In the genomic region with DNA sequence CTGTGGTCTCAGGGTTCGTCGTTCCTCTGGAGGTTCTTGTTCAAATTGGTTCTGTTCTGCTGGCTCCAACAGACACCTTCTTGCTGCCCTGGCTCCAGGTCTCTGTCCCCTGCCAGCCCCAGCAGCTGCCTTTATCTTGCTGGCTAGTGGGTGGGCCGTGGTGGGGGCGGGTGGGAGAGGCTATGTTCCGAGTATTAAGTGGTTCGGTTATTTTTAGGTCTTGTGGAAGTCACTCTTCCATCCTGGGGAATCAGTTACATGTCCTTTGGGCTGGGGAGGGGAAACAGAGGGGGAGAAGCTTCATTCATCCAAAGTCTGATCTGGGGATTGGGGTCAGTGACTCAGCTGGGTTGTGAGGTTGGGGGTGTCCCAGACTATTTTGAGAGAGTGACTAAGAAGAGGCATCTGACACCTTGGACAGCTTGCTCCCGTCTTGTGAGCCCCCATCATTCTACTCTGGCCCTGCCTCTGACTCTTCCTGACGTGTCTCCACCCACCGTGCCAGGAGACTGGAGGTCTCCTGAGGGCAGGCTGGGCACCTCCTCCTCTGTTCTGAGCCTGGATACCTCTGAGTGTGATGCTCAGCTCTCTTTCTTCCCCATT, we compare ENCODE assay signal across 10 cellular contexts. TPM values are rescaled to one million over a fixed set of nuclear protein-coding genes. Genes with fewer than 3 reads are reported as not detected.
DNase-seq lines count a peak whose midpoint lies in the region; ATAC-seq and TF ChIP-seq lines count a peak whose summit lies in the region.
"Had no signal": no experiment of that assay in that cellular context is flagged by ENCODE, and none has a peak within 500 bp of the region (broad histone marks: within the 10 kb centered on the region; RNA-seq: fewer than 3 reads in every experiment).

A gene with protein sequence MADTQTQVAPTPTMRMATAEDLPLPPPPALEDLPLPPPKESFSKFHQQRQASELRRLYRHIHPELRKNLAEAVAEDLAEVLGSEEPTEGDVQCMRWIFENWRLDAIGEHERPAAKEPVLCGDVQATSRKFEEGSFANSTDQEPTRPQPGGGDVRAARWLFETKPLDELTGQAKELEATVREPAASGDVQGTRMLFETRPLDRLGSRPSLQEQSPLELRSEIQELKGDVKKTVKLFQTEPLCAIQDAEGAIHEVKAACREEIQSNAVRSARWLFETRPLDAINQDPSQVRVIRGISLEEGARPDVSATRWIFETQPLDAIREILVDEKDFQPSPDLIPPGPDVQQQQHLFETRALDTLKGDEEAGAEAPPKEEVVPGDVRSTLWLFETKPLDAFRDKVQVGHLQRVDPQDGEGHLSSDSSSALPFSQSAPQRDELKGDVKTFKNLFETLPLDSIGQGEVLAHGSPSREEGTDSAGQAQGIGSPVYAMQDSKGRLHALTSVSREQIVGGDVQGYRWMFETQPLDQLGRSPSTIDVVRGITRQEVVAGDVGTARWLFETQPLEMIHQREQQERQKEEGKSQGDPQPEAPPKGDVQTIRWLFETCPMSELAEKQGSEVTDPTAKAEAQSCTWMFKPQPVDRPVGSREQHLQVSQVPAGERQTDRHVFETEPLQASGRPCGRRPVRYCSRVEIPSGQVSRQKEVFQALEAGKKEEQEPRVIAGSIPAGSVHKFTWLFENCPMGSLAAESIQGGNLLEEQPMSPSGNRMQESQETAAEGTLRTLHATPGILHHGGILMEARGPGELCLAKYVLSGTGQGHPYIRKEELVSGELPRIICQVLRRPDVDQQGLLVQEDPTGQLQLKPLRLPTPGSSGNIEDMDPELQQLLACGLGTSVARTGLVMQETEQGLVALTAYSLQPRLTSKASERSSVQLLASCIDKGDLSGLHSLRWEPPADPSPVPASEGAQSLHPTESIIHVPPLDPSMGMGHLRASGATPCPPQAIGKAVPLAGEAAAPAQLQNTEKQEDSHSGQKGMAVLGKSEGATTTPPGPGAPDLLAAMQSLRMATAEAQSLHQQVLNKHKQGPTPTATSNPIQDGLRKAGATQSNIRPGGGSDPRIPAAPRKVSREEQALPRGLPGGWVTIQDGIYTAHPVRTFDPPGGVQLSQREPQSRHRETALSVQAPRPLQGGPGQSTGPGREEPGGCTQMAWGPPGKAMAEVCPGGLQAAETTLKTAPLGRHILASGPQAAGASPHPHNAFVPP (N-terminal part only) (minus strand): TSS at position 106 of the 603 bp plus-strand sequence. CDS start 3,150 bp downstream, outside the sequence.

- intact Hi-C loops in heart left ventricle (cut with DNase I) (loop anchor here in 5 of 10 donors (5.0 kb wide), 3 partner anchors 65 to 100 kb away; no protein-coding TSS in a partner anchor), ascending aorta (cut with DNase I) (no loop called here)

- H3K9me3 ChIP-seq in SJCRH30 (replicated peaks) (no peaks in the 10 kb centered on the region), heart left ventricle (no peaks in the 10 kb centered on the region), ascending aorta (no peaks in the 10 kb centered on the region)
- H3K9me3 ChIP-seq: Caco-2 had no signal

- TF ChIP-seq CTCF in heart left ventricle (IDR thresholded peaks at IDR 0.05) (no peak), ascending aorta (IDR thresholded peaks at IDR 0.05) (no peak)

- H3K27ac ChIP-seq in SJCRH30 (no peak within 1 kb of the TSS), heart left ventricle (peak within 1 kb of the TSS; percentile 74 to 99 (median 92)), ascending aorta (no peak within 1 kb of the TSS)

- ATAC-seq in GM21786 (IDR thresholded peaks at IDR 0.05; ENCODE audit: unreplicated experiment) (peak; percentile 52), heart left ventricle (peak; percentile 61 to 72 (median 67)), HG02623 (IDR thresholded peaks at IDR 0.05; ENCODE audit: unreplicated experiment) (no peak)

- WGBS in heart left ventricle, 4 donors = 35 to 43% (median 38%) methylated on average over 9 of the region's 9 CpGs

- H3K4me1 ChIP-seq in SJCRH30 = peaks cover 19% of the 10 kb centered on the region
- peaks cover 0 to 55% (median 10%) of the 10 kb centered on the region in 12 donors for H3K4me1 ChIP-seq in heart left ventricle
- no peaks in the 10 kb centered on the region for H3K4me1 ChIP-seq in ascending aorta

- H3K4me3 ChIP-seq in SJCRH30 (peak within 1 kb of the TSS; percentile 9; the same call in 1 of the 2 replicates), heart left ventricle (peak within 1 kb of the TSS; percentile 35 to 72 (median 61)), ascending aorta (no peak within 1 kb of the TSS)

- H3K27me3 ChIP-seq in SJCRH30 (no peaks in the 10 kb centered on the region), heart left ventricle (no peaks in the 10 kb centered on the region), ascending aorta (no peaks in the 10 kb centered on the region)

- no peaks in the 10 kb centered on the region for H3K36me3 ChIP-seq in SJCRH30
- H3K36me3 ChIP-seq in heart left ventricle = peaks cover 0 to 12% (median 0%) of the 10 kb centered on the region in 9 donors
- H3K36me3 ChIP-seq in ascending aorta = no peaks in the 10 kb centered on the region

- TF ChIP-seq POLR2A in heart left ventricle (IDR thresholded peaks at IDR 0.05) = peak; percentile 44 to 90

- DNase-seq in SJCRH30 = no peak
- peak in 4 of 5 donors; percentile 63 to 80 (median 68) for DNase-seq in heart left ventricle
- DNase-seq in stimulated activated CD4-positive, alpha-beta T cell treated with anti-CD3 and anti-CD28 coated beads, Interleukin-1b, Interleukin-23, amount 100 ng/mL, for 48 hours = peak; percentile 64
- no peak for DNase-seq in NCI-H748 (lab: John Stamatoyannopoulos, UW; ENCODE audit: unreplicated experiment)
- no peak for DNase-seq in ascending aorta (ENCODE audit: low spot score in 2 of 2)
- DNase-seq: Caco-2, kidney, NCI-H187 had no signal

RNA-seq across cellular contexts. Expression of the gene that starts here (rescaled TPM):
- total RNA-seq in SJCRH30 (2014; rRNA removed; shearing (Covaris generic)) = 0.61 and 0.91 TPM in 2 replicates
- 1,000 to 10,000 TPM in 1 of 9 donors, 100 to 1,000 TPM in 8; 293 to 1,122 (median 530) TPM for total RNA-seq in heart left ventricle
- polyA plus RNA-seq in heart left ventricle = 100 to 1,000 TPM; 496 to 675 TPM
- not detected for total RNA-seq in ascending aorta
- total RNA-seq: Caco-2 had no signal

Comparison
In these comparisons a context has a peak if more than half of its experiments do, and no peak if none do; other contexts are left out.
1. RNA of the gene that starts here (total RNA-seq): 293 to 1,122 TPM in heart left ventricle; 0.61 to 0.91 TPM in SJCRH30 and not detected in ascending aorta (single experiment); every median in the first group is over 100 times any median in the second.
2. DNase-seq: peak in heart left ventricle (4 of 5) and stimulated activated CD4-positive, alpha-beta T cell treated with anti-CD3 and anti-CD28 coated beads, Interleukin-1b, Interleukin-23, amount 100 ng/mL, for 48 hours (single experiment); none in SJCRH30 (0 of 2), NCI-H748 (single experiment) and ascending aorta (0 of 2).
3. H3K27ac ChIP-seq: peak in heart left ventricle (12 of 12); none in SJCRH30 (single experiment) and ascending aorta (0 of 2).
4. H3K4me3 ChIP-seq: peak in SJCRH30 (single experiment) and heart left ventricle (12 of 12); none in ascending aorta (0 of 2).